ENCODE assay signal across 13 cellular contexts in the genomic region with DNA sequence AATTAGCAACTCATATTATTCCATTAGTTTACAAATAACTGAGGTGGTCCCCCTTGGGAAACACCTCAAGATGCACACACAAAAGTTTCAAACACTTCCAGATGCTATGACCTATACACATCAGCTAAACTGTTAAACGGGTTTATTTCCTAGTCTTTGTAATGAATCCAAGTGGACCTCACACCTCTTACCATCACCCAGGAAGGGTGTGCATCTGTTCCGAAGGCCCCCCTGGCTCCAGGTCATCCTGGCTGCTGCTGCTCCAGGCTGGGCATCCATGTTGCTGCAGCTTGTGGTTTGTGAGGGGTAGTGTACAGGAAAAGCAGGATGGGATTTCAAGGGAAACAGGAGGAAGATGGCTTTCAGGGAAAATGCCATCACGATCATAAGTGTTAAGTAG. TPM values are rescaled to one million over a fixed set of nuclear protein-coding genes. Genes with fewer than 3 reads are reported as not detected.
DNase-seq lines count a peak whose midpoint lies in the region; ATAC-seq and TF ChIP-seq lines count a peak whose summit lies in the region.
"Had no signal": no experiment of that assay in that cellular context is flagged by ENCODE, and none has a peak within 500 bp of the region (broad histone marks: within the 10 kb centered on the region; RNA-seq: fewer than 3 reads in every experiment).

No MANE protein-coding gene starts in this region.

- CTCF ChIA-PET in activated naive CD4-positive, alpha-beta T cell treated with anti-CD3 and anti-CD28 coated beads, Interleukin-2, amount 10 ng/mL, durations not matched to agents 7 days and 5 days (lab: Charles Lee), result no interaction called here
- CTCF ChIA-PET in WTC11 (lab: Charles Lee), result no interaction called here

- TF ChIP-seq POLR2A in GM18505 (IDR thresholded peaks at IDR 0.05; ENCODE audit: borderline replicate concordance, extremely low read depth, insufficient read depth, insufficient read length), result no peak

- H2AFZ ChIP-seq in hepatocyte, result no peak overlapping the region

- H3K9me3 Mint-ChIP-seq in activated naive CD4-positive, alpha-beta T cell treated with anti-CD3 and anti-CD28 coated beads, Interleukin-2, amount 10 ng/mL, durations not matched to agents 7 days and 5 days, result no peaks in the 10 kb centered on the region
- no peaks in the 10 kb centered on the region for H3K9me3 Mint-ChIP-seq in WTC11

- H3K4me3 Mint-ChIP-seq in activated naive CD4-positive, alpha-beta T cell treated with anti-CD3 and anti-CD28 coated beads, Interleukin-2, amount 10 ng/mL, durations not matched to agents 7 days and 5 days, result peak overlapping the region; percentile 50
- peak overlapping the region; percentile 55 for H3K4me3 Mint-ChIP-seq in WTC11

- peaks cover 100% of the 10 kb centered on the region for H3K79me2 ChIP-seq in hepatocyte

- H3K4me1 Mint-ChIP-seq in activated naive CD4-positive, alpha-beta T cell treated with anti-CD3 and anti-CD28 coated beads, Interleukin-2, amount 10 ng/mL, durations not matched to agents 7 days and 5 days, result peaks cover 90% of the 10 kb centered on the region
- peaks cover 81% of the 10 kb centered on the region for H3K4me1 Mint-ChIP-seq in WTC11

- POLR2A ChIA-PET in WTC11 (lab: Charles Lee), result interaction anchor here (1.8 kb wide), 1 partner anchor 13 kb away, joined by 9 read pairs; no protein-coding TSS in a partner anchor

- H3K27me3 ChIP-seq in hepatocyte, result no peaks in the 10 kb centered on the region
- H3K27me3 ChIP-seq in thoracic aorta (replicated peaks; ENCODE audit: insufficient read depth), result no peaks in the 10 kb centered on the region
- H3K27me3 ChIP-seq: tibial nerve had no signal

- H3K9me2 ChIP-seq in hepatocyte (replicated peaks; ENCODE audit: insufficient read depth), result no peaks in the 10 kb centered on the region

- H3K36me3 ChIP-seq in hepatocyte (replicated peaks; ENCODE audit: insufficient read depth, low read depth), result peaks cover 10% of the 10 kb centered on the region
- peaks cover 31% of the 10 kb centered on the region for H3K36me3 ChIP-seq in thoracic aorta

- peaks cover 76% of the 10 kb centered on the region for H3K36me3 Mint-ChIP-seq in activated naive CD4-positive, alpha-beta T cell treated with anti-CD3 and anti-CD28 coated beads, Interleukin-2, amount 10 ng/mL, durations not matched to agents 7 days and 5 days
- peaks cover 91% of the 10 kb centered on the region for H3K36me3 Mint-ChIP-seq in WTC11

- TF ChIP-seq CTCF in WTC11 (IDR thresholded peaks at IDR 0.05), result no peak
- no peak for TF ChIP-seq CTCF in hepatocyte (IDR thresholded peaks at IDR 0.05; ENCODE audit: poor library complexity)
- TF ChIP-seq CTCF in thoracic aorta (IDR thresholded peaks at IDR 0.05), result no peak

- H3K4me3 ChIP-seq in hepatocyte, result no peak overlapping the region
- peak overlapping the region; percentile 28 for H3K4me3 ChIP-seq in thoracic aorta
- H3K4me3 ChIP-seq: tibial nerve had no signal

- H4K20me1 ChIP-seq in hepatocyte (ENCODE audit: insufficient read depth, poor library complexity, severe bottlenecking), result peaks cover 100% of the 10 kb centered on the region

- H3K4me1 ChIP-seq in hepatocyte (ENCODE audit: insufficient read depth), result peaks cover 54% of the 10 kb centered on the region
- peaks cover 70 to 91% of the 10 kb centered on the region in 2 donors for H3K4me1 ChIP-seq in thoracic aorta (ENCODE audit: control insufficient read depth in 1 of 2, low read depth in 2 of 2)

- DNase-seq in activated naive CD4-positive, alpha-beta T cell treated with anti-CD3 and anti-CD28 coated beads, Interleukin-2, amount 10 ng/mL, durations not matched to agents 7 days and 5 days, result no peak
- DNase-seq in activated naive CD4-positive, alpha-beta T cell treated with anti-CD3 and anti-CD28 coated beads, Interleukin-2, amount 50 U/mL, for 16 hours, result no peak
- no peak for DNase-seq in WTC11 (ENCODE audit: low spot score)
- DNase-seq in hepatocyte (ENCODE audit: low spot score), result no peak
- no peak for DNase-seq in thoracic aorta (ENCODE audit: low spot score)
- DNase-seq in NOMO-1 treated with DMSO at 0.1 percent for 48 hours (lab: John Stamatoyannopoulos, UW; ENCODE audit: unreplicated experiment), result no peak
- DNase-seq in stimulated activated CD4-positive, alpha-beta T cell treated with anti-CD3 and anti-CD28 coated beads, Interleukin-4, amount 100 ng/mL, for 1 hour, result no peak
- DNase-seq: AML-193, NCI-H1092 treated with DMSO at 0.1 percent for 48 hours, occipital lobe, T-helper 9 cell had no signal

- ATAC-seq in WTC11 (no peak), thoracic aorta (ENCODE audit: insufficient number of reproducible peaks, low FRiP score, low read depth) (no peak), GM18505 (IDR thresholded peaks at IDR 0.05; ENCODE audit: unreplicated experiment) (no peak)

- H3K9me3 ChIP-seq in hepatocyte (ENCODE audit: low read depth) (no peaks in the 10 kb centered on the region), thoracic aorta (no peaks in the 10 kb centered on the region)
- H3K9me3 ChIP-seq: tibial nerve had no signal

- H3K27ac Mint-ChIP-seq in activated naive CD4-positive, alpha-beta T cell treated with anti-CD3 and anti-CD28 coated beads, Interleukin-2, amount 10 ng/mL, durations not matched to agents 7 days and 5 days, result peak overlapping the region; percentile 60
- H3K27ac Mint-ChIP-seq in WTC11, result peak overlapping the region; percentile 76

- H3K27me3 Mint-ChIP-seq in activated naive CD4-positive, alpha-beta T cell treated with anti-CD3 and anti-CD28 coated beads, Interleukin-2, amount 10 ng/mL, durations not matched to agents 7 days and 5 days, result no peaks in the 10 kb centered on the region
- no peaks in the 10 kb centered on the region for H3K27me3 Mint-ChIP-seq in WTC11 (ENCODE audit: low read depth)

- 72% methylated on average over 3 of the region's 3 CpGs for WGBS in hepatocyte (ENCODE audit: low lambda C conversion rate, missing lambda C conversion rate)

- H3K27ac ChIP-seq in hepatocyte (no peak overlapping the region), thoracic aorta (no peak overlapping the region)

- peak overlapping the region; percentile 90 for H3K4me2 ChIP-seq in hepatocyte

TF ChIP-seq in WTC11, 78 proteins besides CTCF, POLR2A, EP300 and RAD21:
- no peak for TF ChIP-seq ESRRA (CRISPR knock-in tag; IDR thresholded peaks at IDR 0.05; ENCODE audit: borderline replicate concordance)
- TF ChIP-seq, protein P1, sequence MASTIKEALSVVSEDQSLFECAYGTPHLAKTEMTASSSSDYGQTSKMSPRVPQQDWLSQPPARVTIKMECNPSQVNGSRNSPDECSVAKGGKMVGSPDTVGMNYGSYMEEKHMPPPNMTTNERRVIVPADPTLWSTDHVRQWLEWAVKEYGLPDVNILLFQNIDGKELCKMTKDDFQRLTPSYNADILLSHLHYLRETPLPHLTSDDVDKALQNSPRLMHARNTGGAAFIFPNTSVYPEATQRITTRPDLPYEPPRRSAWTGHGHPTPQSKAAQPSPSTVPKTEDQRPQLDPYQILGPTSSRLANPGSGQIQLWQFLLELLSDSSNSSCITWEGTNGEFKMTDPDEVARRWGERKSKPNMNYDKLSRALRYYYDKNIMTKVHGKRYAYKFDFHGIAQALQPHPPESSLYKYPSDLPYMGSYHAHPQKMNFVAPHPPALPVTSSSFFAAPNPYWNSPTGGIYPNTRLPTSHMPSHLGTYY (CRISPR knock-in tag; IDR thresholded peaks at IDR 0.05), result 0 out of 2 replicates have a peak, but pooled peaks have one; percentile 10

RNA-seq across cellular contexts. Expression of a gene that starts 6.8 kb away (rescaled TPM):
- total RNA-seq in WTC11 (2021), result 982 to 1,062 TPM (median 1,056 TPM) in 3 replicates
- total RNA-seq in hepatocyte, result 740 and 800 TPM in 2 replicates
- polyA plus RNA-seq in hepatocyte, result 513 and 521 TPM in 2 replicates
- 100 to 1,000 TPM; 208 to 422 TPM for total RNA-seq in thoracic aorta

RNA-seq across cellular contexts. Expression of a gene that starts 17.5 kb away (rescaled TPM):
- 0.41 to 0.71 TPM (median 0.50 TPM) in 3 replicates for total RNA-seq in WTC11 (2021)
- total RNA-seq in hepatocyte, result 0.07 TPM in 1 of 2 replicates, not detected in the other
- polyA plus RNA-seq in hepatocyte, result not detected in 2 replicates
- not detected for total RNA-seq in thoracic aorta
